Comparison of ENCODE assay signal across 16 cellular contexts in the genomic region with DNA sequence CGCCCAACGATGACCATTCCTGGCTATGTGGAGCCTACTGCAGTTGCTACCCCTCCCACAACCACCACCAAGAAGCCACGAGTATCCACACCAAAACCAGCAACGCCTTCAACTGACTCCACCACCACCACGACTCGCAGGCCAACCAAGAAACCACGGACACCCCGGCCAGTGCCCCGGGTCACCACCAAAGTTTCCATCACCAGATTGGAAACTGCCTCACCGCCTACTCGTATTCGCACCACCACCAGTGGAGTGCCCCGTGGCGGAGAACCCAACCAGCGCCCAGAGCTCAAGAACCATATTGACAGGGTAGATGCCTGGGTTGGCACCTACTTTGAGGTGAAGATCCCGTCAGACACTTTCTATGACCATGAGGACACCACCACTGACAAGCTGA.
"Had no signal": no experiment of that assay in that cellular context is flagged by ENCODE, and none has a peak within 500 bp of the region (broad histone marks: within the 10 kb centered on the region; RNA-seq: fewer than 3 reads in every experiment).

No MANE protein-coding gene starts in this region.

- DNase-seq: activated CD4-positive, alpha-beta T cell treated with anti-CD3 and anti-CD28 coated beads, Interleukin-2, amount 10 ng/mL, durations not matched to agents 7 days and 5 days; activated naive CD4-positive, alpha-beta T cell; aorta; brain microvascular endothelial cell; central memory CD4-positive, alpha-beta T cell; colonic mucosa; endodermal cell; foreskin keratinocyte; heart left ventricle; left lung; mammary epithelial cell; right cardiac atrium; stimulated activated CD4-positive, alpha-beta T cell treated with anti-CD3 and anti-CD28 coated beads, Interleukin-2, amount 100 ng/mL, for 48 hours; thyroid gland had no signal

- H3K4me1 Mint-ChIP-seq: endodermal cell had no signal

- H3K27me3 Mint-ChIP-seq: activated CD4-positive, alpha-beta T cell treated with anti-CD3 and anti-CD28 coated beads, Interleukin-2, amount 10 ng/mL, durations not matched to agents 7 days and 5 days had no signal

- H3K27ac ChIP-seq: brain microvascular endothelial cell, colonic mucosa, foreskin keratinocyte, heart left ventricle, left lung, prostate gland, thyroid gland had no signal

- H3K9me3 Mint-ChIP-seq: activated CD4-positive, alpha-beta T cell treated with anti-CD3 and anti-CD28 coated beads, Interleukin-2, amount 10 ng/mL, durations not matched to agents 7 days and 5 days; endodermal cell; neural crest cell had no signal

- H3K4me3 ChIP-seq: colonic mucosa, heart left ventricle, left lung, prostate gland, thyroid gland had no signal

- H3K27ac Mint-ChIP-seq: activated CD4-positive, alpha-beta T cell treated with anti-CD3 and anti-CD28 coated beads, Interleukin-2, amount 10 ng/mL, durations not matched to agents 7 days and 5 days; endodermal cell had no signal

- H3K9me3 ChIP-seq: colonic mucosa, heart left ventricle, left lung, prostate gland, thyroid gland had no signal

- H3K4me3 Mint-ChIP-seq: activated CD4-positive, alpha-beta T cell treated with anti-CD3 and anti-CD28 coated beads, Interleukin-2, amount 10 ng/mL, durations not matched to agents 7 days and 5 days; endodermal cell; neural crest cell had no signal

- ATAC-seq: foreskin keratinocyte, heart left ventricle, left lung, right cardiac atrium had no signal

- H3K27me3 ChIP-seq: brain microvascular endothelial cell, colonic mucosa, foreskin keratinocyte, heart left ventricle, left lung, thyroid gland had no signal

- H3K4me1 ChIP-seq: colonic mucosa, foreskin keratinocyte, left lung, prostate gland had no signal
